ENCODE assay signal across 19 cellular contexts in genomic region chr5:34749431-34749872, GRCh38.
DNase-seq lines count a peak whose midpoint lies in the region; ATAC-seq and TF ChIP-seq lines count a peak whose summit lies in the region.
"Had no signal": no experiment of that assay in that cellular context is flagged by ENCODE, and none has a peak within 500 bp of the region (broad histone marks: within the 10 kb centered on the region; RNA-seq: fewer than 3 reads in every experiment).

No MANE protein-coding gene starts in this region.

- no peaks in the 10 kb centered on the region for H3K9me3 Mint-ChIP-seq in CD8-positive, alpha-beta T cell
- H3K9me3 Mint-ChIP-seq in stimulated activated naive CD8-positive, alpha-beta T cell treated with anti-CD3 and anti-CD28 coated beads, Interleukin-15, amount 100 ng/mL, for 72 hours = peaks cover 0 to 8% of the 10 kb centered on the region in 2 donors

- CTCF ChIA-PET in CD8-positive, alpha-beta T cell (lab: Charles Lee) = no interaction called here

- H3K4me3 ChIP-seq in fibroblast of pulmonary artery (replicated peaks; ENCODE audit: low read depth, low read length) = no peak overlapping the region
- H3K4me3 ChIP-seq in skeletal muscle cell (ENCODE audit: low read depth, low read length) = no peak overlapping the region
- no peak overlapping the region for H3K4me3 ChIP-seq in CD8-positive, alpha-beta T cell (ENCODE audit: low read depth, low read length)
- H3K4me3 ChIP-seq: lung, right atrium auricular region had no signal

- intact Hi-C loops in CD8-positive, alpha-beta T cell (cut with DNase I, micrococcal nuclease) = no loop called here

- POLR2A ChIA-PET in CD8-positive, alpha-beta T cell (lab: Charles Lee) = no interaction called here

- no peaks in the 10 kb centered on the region for H3K36me3 ChIP-seq in CD8-positive, alpha-beta T cell (ENCODE audit: insufficient read depth, low read length)
- H3K36me3 ChIP-seq: BE2C, right atrium auricular region had no signal

- no peaks in the 10 kb centered on the region for H3K27me3 ChIP-seq in CD8-positive, alpha-beta T cell (ENCODE audit: insufficient read depth, low read length)
- H3K27me3 ChIP-seq: BE2C, right atrium auricular region had no signal

- no peak overlapping the region for H3K27ac ChIP-seq in CD8-positive, alpha-beta T cell (ENCODE audit: low read depth, low read length)
- H3K27ac ChIP-seq: right atrium auricular region had no signal

- DNase-seq in ELR (ENCODE audit: low read depth) = peak; percentile 17
- peak; percentile 95 for DNase-seq in amniotic epithelial cell (ENCODE audit: low read depth)
- DNase-seq in fibroblast of pulmonary artery (ENCODE audit: low read depth) = peak; percentile 68
- peak; percentile 92 for DNase-seq in skeletal muscle cell (ENCODE audit: low read depth)
- no peak for DNase-seq in NCI-H526 treated with DMSO at 0.1 percent for 48 hours (lab: John Stamatoyannopoulos, UW)
- DNase-seq in CD8-positive, alpha-beta T cell = no peak
- DNase-seq in OCI-M2 (lab: John Stamatoyannopoulos, UW; ENCODE audit: unreplicated experiment) = no peak
- no peak for DNase-seq in stimulated activated naive CD8-positive, alpha-beta T cell treated with anti-CD3 and anti-CD28 coated beads, Interleukin-15, amount 100 ng/mL, for 72 hours
- DNase-seq: activated naive CD4-positive, alpha-beta T cell treated with Interleukin-2 at 50 U/mL for 16 hours; BE2C; Caco-2; cortex of kidney; Kasumi-1; NCI-H1105 treated with DMSO at 0.1 percent for 48 hours; NCI-H510A treated with DMSO at 0.1 percent for 48 hours; stimulated activated CD4-positive, alpha-beta T cell treated with anti-CD3 and anti-CD28 coated beads, Interleukin-15, amount 100 ng/mL, for 24 hours; T-cell had no signal

- H3K27me3 Mint-ChIP-seq in CD8-positive, alpha-beta T cell (ENCODE audit: low read depth) = peaks cover 8% of the 10 kb centered on the region
- H3K27me3 Mint-ChIP-seq in stimulated activated naive CD8-positive, alpha-beta T cell treated with anti-CD3 and anti-CD28 coated beads, Interleukin-15, amount 100 ng/mL, for 72 hours = peaks cover 11% of the 10 kb centered on the region

- no peaks in the 10 kb centered on the region for H3K36me3 Mint-ChIP-seq in CD8-positive, alpha-beta T cell
- H3K36me3 Mint-ChIP-seq: T-cell had no signal

- H3K4me1 ChIP-seq in CD8-positive, alpha-beta T cell (ENCODE audit: insufficient read depth, low read length) = no peaks in the 10 kb centered on the region
- H3K4me1 ChIP-seq: BE2C, right atrium auricular region had no signal

- no peak overlapping the region for H3K4me3 Mint-ChIP-seq in CD8-positive, alpha-beta T cell
- no peak overlapping the region for H3K4me3 Mint-ChIP-seq in stimulated activated naive CD8-positive, alpha-beta T cell treated with anti-CD3 and anti-CD28 coated beads, Interleukin-15, amount 100 ng/mL, for 72 hours
- H3K4me3 Mint-ChIP-seq: T-cell had no signal

- TF ChIP-seq CTCF in fibroblast of pulmonary artery (IDR thresholded peaks at IDR 0.05; ENCODE audit: low read length, missing control alignments) = no peak
- no peak for TF ChIP-seq CTCF in CD8-positive, alpha-beta T cell (IDR thresholded peaks at IDR 0.05)

- no peaks in the 10 kb centered on the region for H3K9me3 ChIP-seq in CD8-positive, alpha-beta T cell (ENCODE audit: low read length)
- H3K9me3 ChIP-seq: BE2C, Caco-2, right atrium auricular region had no signal

- H3K4me1 Mint-ChIP-seq in CD8-positive, alpha-beta T cell (ENCODE audit: low read depth) = no peaks in the 10 kb centered on the region
- no peaks in the 10 kb centered on the region for H3K4me1 Mint-ChIP-seq in stimulated activated naive CD8-positive, alpha-beta T cell treated with anti-CD3 and anti-CD28 coated beads, Interleukin-15, amount 100 ng/mL, for 72 hours
- H3K4me1 Mint-ChIP-seq: T-cell had no signal

- ATAC-seq in CD8-positive, alpha-beta T cell = no peak
- no peak for ATAC-seq in stimulated activated naive CD8-positive, alpha-beta T cell treated with anti-CD3 and anti-CD28 coated beads, Interleukin-15, amount 100 ng/mL, for 72 hours
- ATAC-seq: T-cell had no signal

- H3K27ac Mint-ChIP-seq in CD8-positive, alpha-beta T cell = no peak overlapping the region
- no peak overlapping the region for H3K27ac Mint-ChIP-seq in stimulated activated naive CD8-positive, alpha-beta T cell treated with anti-CD3 and anti-CD28 coated beads, Interleukin-15, amount 100 ng/mL, for 72 hours
- H3K27ac Mint-ChIP-seq: T-cell had no signal

Comparison
In these comparisons a context has a peak if more than half of its experiments do, and no peak if none do; other contexts are left out.
1. DNase-seq: peak in ELR (single experiment), amniotic epithelial cell (single experiment), fibroblast of pulmonary artery (single experiment) and skeletal muscle cell (single experiment); none in NCI-H526 treated with DMSO at 0.1 percent for 48 hours (single experiment), CD8-positive, alpha-beta T cell (0 of 7), OCI-M2 (single experiment) and stimulated activated naive CD8-positive, alpha-beta T cell treated with anti-CD3 and anti-CD28 coated beads, Interleukin-15, amount 100 ng/mL, for 72 hours (0 of 2).